Comparison of ENCODE assay signal across 8 cellular contexts in genomic region chr22:30607300-30607930, GRCh38. TPM values are rescaled to one million over a fixed set of nuclear protein-coding genes. Genes with fewer than 3 reads are reported as not detected.
DNase-seq lines count a peak whose midpoint lies in the region; TF ChIP-seq lines count a peak whose summit lies in the region.

No MANE protein-coding gene starts in this region.

- no peak for TF ChIP-seq CTCF in BE2C (IDR thresholded peaks at IDR 0.05; ENCODE audit: low read depth, low read length)
- TF ChIP-seq CTCF in Loucy (conservative IDR thresholded peaks at IDR 0.05; ENCODE audit: low read length) = no peak
- TF ChIP-seq CTCF in nephron (IDR thresholded peaks at IDR 0.05; ENCODE audit: unreplicated experiment in 3 of 3) = no peak

- peaks cover 14% of the 10 kb centered on the region for H3K36me3 Mint-ChIP-seq in nephron (ENCODE audit: low read depth)

- no peaks in the 10 kb centered on the region for H3K9me2 ChIP-seq in Loucy (replicated peaks; ENCODE audit: low read depth, low read length)

- H3K9me3 ChIP-seq in BE2C = no peaks in the 10 kb centered on the region
- no peaks in the 10 kb centered on the region for H3K9me3 ChIP-seq in Loucy (ENCODE audit: insufficient read depth, low read depth, low read length)
- no peaks in the 10 kb centered on the region for H3K9me3 ChIP-seq in duodenal mucosa (ENCODE audit: control insufficient read depth in 1 of 2, low read length in 2 of 2)

- no peaks in the 10 kb centered on the region for H3K9me3 Mint-ChIP-seq in nephron

- 0 out of 2 replicates have a peak, but pooled peaks cover 3% of the 10 kb centered on the region for H3F3A ChIP-seq in Loucy (ENCODE audit: low read depth)

- H3K9ac ChIP-seq in Loucy (ENCODE audit: low read depth, low read length, poor library complexity, severe bottlenecking) = peak overlapping the region; percentile 70
- H3K9ac ChIP-seq in duodenal mucosa (ENCODE audit: low read depth in 1 of 2, low read length in 2 of 2) = peak overlapping the region; percentile 65 to 78

- no peaks in the 10 kb centered on the region for H3K27me3 ChIP-seq in BE2C
- H3K27me3 ChIP-seq in Loucy (ENCODE audit: insufficient read depth, low read length, poor library complexity, severe bottlenecking) = no peaks in the 10 kb centered on the region
- no peaks in the 10 kb centered on the region for H3K27me3 ChIP-seq in duodenal mucosa (ENCODE audit: control insufficient read depth in 1 of 2, insufficient read depth in 2 of 2, low read length in 2 of 2)

- H3K4me1 Mint-ChIP-seq in nephron = peaks cover 28% of the 10 kb centered on the region

- H2AFZ ChIP-seq in Loucy (ENCODE audit: low read length) = peak overlapping the region; percentile 94

- DNase-seq in BE2C = no peak
- no peak for DNase-seq in activated gamma-delta T cell (lab: John Stamatoyannopoulos, UW)
- DNase-seq in SIG-M5 (lab: John Stamatoyannopoulos, UW) = no peak
- no peak for DNase-seq in GM03348 (ENCODE audit: low spot score)
- DNase-seq in pons (ENCODE audit: low spot score) = no peak

- no peaks in the 10 kb centered on the region for H3K27me3 Mint-ChIP-seq in nephron (ENCODE audit: low read depth)

- H4K20me1 ChIP-seq in Loucy (ENCODE audit: insufficient read depth, low read length, poor library complexity, severe bottlenecking) = no peaks in the 10 kb centered on the region

- H3K79me2 ChIP-seq in Loucy (ENCODE audit: insufficient read depth, low read length) = no peaks in the 10 kb centered on the region

- peak overlapping the region; percentile 90 to 91 (median 91) for H3K4me3 Mint-ChIP-seq in nephron

- H3K36me3 ChIP-seq in BE2C = no peaks in the 10 kb centered on the region
- H3K36me3 ChIP-seq in Loucy (ENCODE audit: insufficient read depth, low read length) = no peaks in the 10 kb centered on the region
- no peaks in the 10 kb centered on the region for H3K36me3 ChIP-seq in duodenal mucosa (ENCODE audit: control insufficient read depth in 1 of 2, insufficient read depth in 2 of 2, low read length in 2 of 2)

- peak overlapping the region; percentile 95 to 99 (median 98) for H3K27ac Mint-ChIP-seq in nephron

- H3K4me3 ChIP-seq in BE2C (ENCODE audit: low read depth, low read length) (peak overlapping the region; percentile 81), Loucy (ENCODE audit: low read length, poor library complexity, severe bottlenecking) (peak overlapping the region; percentile 87), duodenal mucosa (ENCODE audit: low read depth in 1 of 2, low read length in 2 of 2) (peak overlapping the region; percentile 85 to 97)

- H3K4me1 ChIP-seq in BE2C = peaks cover 8% of the 10 kb centered on the region; the same call in 1 of the 2 replicates
- H3K4me1 ChIP-seq in Loucy (ENCODE audit: insufficient read depth, low read length, poor library complexity, severe bottlenecking) = peaks cover 35% of the 10 kb centered on the region
- H3K4me1 ChIP-seq in duodenal mucosa (ENCODE audit: control insufficient read depth in 1 of 2, insufficient read depth in 2 of 2, low read length in 2 of 2) = peaks cover 39 to 40% of the 10 kb centered on the region in 2 donors

- peak overlapping the region; percentile 81 for H3K27ac ChIP-seq in duodenal mucosa (ENCODE audit: low read depth, low read length)

- H3K4me2 ChIP-seq in Loucy (ENCODE audit: low read depth, low read length, poor library complexity, severe bottlenecking) = peak overlapping the region; percentile 92

RNA-seq across cellular contexts. Expression of gene TCN2, which starts 0.4 kb away (rescaled TPM):
- polyA plus RNA-seq in BE2C (2012; ENCODE audit: insufficient read depth, insufficient read length, low read depth) = 2.5 TPM

RNA-seq across cellular contexts. Expression of gene PES1, which starts 15.7 kb away (rescaled TPM):
- polyA plus RNA-seq in BE2C (2012; ENCODE audit: insufficient read depth, insufficient read length, low read depth) = 446 TPM

RNA-seq across cellular contexts. Expression of gene SLC35E4, which starts 28.2 kb away (rescaled TPM):
- polyA plus RNA-seq in BE2C (2012; ENCODE audit: insufficient read depth, insufficient read length, low read depth) = 9.2 TPM

RNA-seq across cellular contexts. Expression of gene GAL3ST1, which starts 33.0 kb away (rescaled TPM):
- not detected for polyA plus RNA-seq in BE2C (2012; ENCODE audit: insufficient read depth, insufficient read length, low read depth)
